ENCODE assay signal across 8 cellular contexts in genomic region chr9:125745682-125746016, GRCh38. TPM values are rescaled to one million over a fixed set of nuclear protein-coding genes. Genes with fewer than 3 reads are reported as not detected.
DNase-seq lines count a peak whose midpoint lies in the region; ATAC-seq, FAIRE-seq and TF ChIP-seq lines count a peak whose summit lies in the region.

No MANE protein-coding gene starts in this region.

- H3K36me3 Mint-ChIP-seq in nephron progenitor cell (ENCODE audit: low read depth) = no peaks in the 10 kb centered on the region

- H3K9me3 Mint-ChIP-seq in nephron progenitor cell = no peaks in the 10 kb centered on the region

- CTCF ChIA-PET in BJ (lab: Yijun Ruan, JAX) = interaction anchor here (1.1 to 1.6 kb wide), 3 partner anchors 12 to 338 kb away, joined by 3 to 5 read pairs (median 4); no protein-coding TSS in a partner anchor

- H3K27me3 ChIP-seq in BJ (ENCODE audit: control insufficient read depth, insufficient read depth, low read length) (no peaks in the 10 kb centered on the region), dorsolateral prefrontal cortex (no peaks in the 10 kb centered on the region)

- H3K4me3 ChIP-seq in BJ (ENCODE audit: low read depth, low read length) (peak overlapping the region; percentile 89), dorsolateral prefrontal cortex (peak overlapping the region; percentile 47 to 89 (median 76))

- H3K27ac Mint-ChIP-seq in nephron progenitor cell = no peak overlapping the region

- FAIRE-seq in D721Med (lab: Jason Lieb, UNC) = no peak

- intact Hi-C loops in dorsolateral prefrontal cortex (cut with DNase I) = loop anchor here (5.0 to 10.0 kb wide), 8 partner anchors 38 to 747 kb away; partner anchors contain the start of gene MAPKAP1 (in 2 of the 2)

- no peaks in the 10 kb centered on the region for H3K36me3 ChIP-seq in BJ (ENCODE audit: control insufficient read depth, insufficient read depth, low read length)
- H3K36me3 ChIP-seq in KOPT-K1 (ENCODE audit: insufficient read depth, low read length) = peaks cover 14% of the 10 kb centered on the region

- DNase-seq in BJ (ENCODE audit: low read depth) (no peak), dorsolateral prefrontal cortex (no peak), nephron progenitor cell (no peak), AML-193 (lab: John Stamatoyannopoulos, UW) (no peak), D721Med (ENCODE audit: insufficient read length, low spot score) (no peak)

- ATAC-seq in esophagus mucosa (no peak), GM21447 (IDR thresholded peaks at IDR 0.05; ENCODE audit: unreplicated experiment) (no peak)

- POLR2A ChIA-PET in BJ (lab: Charles Lee) = no interaction called here

- no peaks in the 10 kb centered on the region for H3K9me3 ChIP-seq in KOPT-K1 (ENCODE audit: insufficient read depth, low read length, poor library complexity, severe bottlenecking)

- peaks cover 54% of the 10 kb centered on the region for H3K4me1 Mint-ChIP-seq in nephron progenitor cell

- TF ChIP-seq CTCF in BJ (IDR thresholded peaks at IDR 0.05; ENCODE audit: insufficient read depth, low read depth, low read length) (no peak), dorsolateral prefrontal cortex (IDR thresholded peaks at IDR 0.05 in 54 of 56, conservative IDR thresholded peaks at IDR 0.05 in 2 of 56; ENCODE audit: low read depth in 1 of 56, partially characterized antibody in 56 of 56) (no peak), nephron progenitor cell (IDR thresholded peaks at IDR 0.05) (no peak), D721Med (IDR thresholded peaks at IDR 0.05; ENCODE audit: insufficient read depth, missing control alignments) (no peak)

- peak overlapping the region; percentile 83 for H3K4me3 Mint-ChIP-seq in nephron progenitor cell

- peaks cover 67% of the 10 kb centered on the region for H3K27me3 Mint-ChIP-seq in nephron progenitor cell (ENCODE audit: low read depth, poor library complexity)

- H3K27ac ChIP-seq in KOPT-K1 (ENCODE audit: low read depth, low read length, poor library complexity, severe bottlenecking) (peak overlapping the region; percentile 92), dorsolateral prefrontal cortex (peak overlapping the region in 47 of 59 donors; percentile 34 to 94 (median 87))

RNA-seq across cellular contexts. Expression of gene PBX3, which starts 1.5 kb away (rescaled TPM):
- polyA plus RNA-seq in BJ (2011; rRNA removed) = 27.9 and 31.7 TPM in 2 replicates
- polyA minus RNA-seq in BJ (2011; rRNA and poly(A)+ RNA removed) = 20.9 and 26.8 TPM in 2 replicates
- total RNA-seq in dorsolateral prefrontal cortex (10 to 100 TPM in 112 of 120 experiments, 1 to 10 TPM in 8; 5.7 to 27.0 (median 15.7) TPM), esophagus mucosa (13.8 TPM)

RNA-seq across cellular contexts. Expression of gene MAPKAP1, which starts 38.6 kb away (rescaled TPM):
- 113 TPM in 2 replicates for polyA plus RNA-seq in BJ (2011; rRNA removed)
- 53.9 and 65.6 TPM in 2 replicates for polyA minus RNA-seq in BJ (2011; rRNA and poly(A)+ RNA removed)
- 100 to 1,000 TPM in 8 of 120 experiments, 10 to 100 TPM in 112; 42.9 to 115 (median 74.5) TPM for total RNA-seq in dorsolateral prefrontal cortex
- total RNA-seq in esophagus mucosa = 57.1 TPM
